18 cellular contexts compared by ENCODE assay signal in the genomic region with DNA sequence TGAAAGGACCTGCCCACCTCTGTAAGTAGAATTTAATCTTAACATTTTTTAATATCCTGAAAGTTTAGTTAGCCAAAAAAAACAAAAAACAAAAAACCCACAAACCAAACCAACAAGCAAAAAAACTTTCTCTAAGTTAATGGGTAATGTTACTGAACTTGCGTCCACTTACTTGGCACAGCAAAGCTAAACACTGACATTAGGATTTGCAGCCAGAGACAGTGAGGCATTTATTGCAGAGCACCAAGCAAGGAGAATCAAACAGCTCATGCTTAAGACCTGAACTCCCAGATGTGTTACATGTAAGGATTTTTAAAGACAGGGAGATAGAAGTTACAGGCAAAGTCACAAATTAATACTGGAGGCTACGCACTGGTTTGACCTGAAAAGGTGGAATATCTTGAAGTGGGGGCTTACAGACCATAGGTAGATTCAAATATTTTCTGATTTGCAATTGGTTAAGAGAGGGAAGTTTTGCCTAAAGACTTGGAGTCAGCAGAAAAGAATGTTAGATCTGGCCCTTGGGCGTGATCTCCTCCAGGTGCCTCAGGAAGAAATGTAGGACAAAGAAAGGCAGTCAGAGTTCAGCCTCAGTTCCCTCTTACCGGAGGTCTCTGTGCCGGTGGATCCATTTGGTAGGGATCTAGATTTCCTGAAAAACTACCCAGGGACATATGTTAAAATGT.
"Had no signal": no experiment of that assay in that cellular context is flagged by ENCODE, and none has a peak within 500 bp of the region (broad histone marks: within the 10 kb centered on the region; RNA-seq: fewer than 3 reads in every experiment).

No MANE protein-coding gene starts in this region.

- ATAC-seq: left colon; lower lobe of right lung; stimulated activated naive B cell treated with anti-CD40 and anti-IgM and Interleukin-4, amounts not matched to agents 10 μg/mL and 1 μg/mL and 100 μg/mL, for 72 hours had no signal

- H3K79me2 ChIP-seq: hepatocyte had no signal

- H3K4me3 ChIP-seq: cardiac muscle cell, dorsolateral prefrontal cortex, hepatocyte, lower lobe of right lung, thoracic aorta had no signal

- DNase-seq: activated CD4-positive, alpha-beta T cell treated with anti-CD3 and anti-CD28 coated beads for 1 hour; activated CD8-positive, alpha-beta memory T cell treated with anti-CD3 and anti-CD28 coated beads for 24 hours; activated gamma-delta T cell; dorsolateral prefrontal cortex; endodermal cell; erythroblast; left colon; lower lobe of right lung; nephron progenitor cell; nucleus accumbens; posterior cingulate gyrus; retina; stimulated activated naive B cell treated with anti-CD40 and anti-IgM and Interleukin-4, amounts not matched to agents 10 μg/mL and 1 μg/mL and 100 μg/mL, for 72 hours; T-helper 2 cell; WERI-Rb-1 had no signal

- H3K4me1 ChIP-seq: lower lobe of right lung had no signal

- H3K4me2 ChIP-seq: hepatocyte had no signal

- H3K36me3 ChIP-seq: cardiac muscle cell, lower lobe of right lung, thoracic aorta, WERI-Rb-1 had no signal

- H3K27ac ChIP-seq: cardiac muscle cell, dorsolateral prefrontal cortex, hepatocyte, lower lobe of right lung, thoracic aorta, WERI-Rb-1 had no signal

- H3K27me3 ChIP-seq: cardiac muscle cell, dorsolateral prefrontal cortex, hepatocyte had no signal

- H3K9me3 ChIP-seq: lower lobe of right lung, thoracic aorta had no signal

- H2AFZ ChIP-seq: hepatocyte had no signal
